21 cellular contexts compared by ENCODE assay signal in genomic region chr17:60157487-60158040, GRCh38. TPM values are rescaled to one million over a fixed set of nuclear protein-coding genes. Genes with fewer than 3 reads are reported as not detected.
A peak's percentile ranks its signal among the peaks of the same experiment; 100 is the strongest.
DNase-seq lines count a peak whose midpoint lies in the region; TF ChIP-seq lines count a peak whose summit lies in the region.
"Had no signal": no experiment of that assay in that cellular context is flagged by ENCODE, and none has a peak within 500 bp of the region (broad histone marks: within the 10 kb centered on the region; RNA-seq: fewer than 3 reads in every experiment).

No MANE protein-coding gene starts in this region.

- no peak overlapping the region for H2BK120ac ChIP-seq in H9 (ENCODE audit: low read depth, low read length, poor library complexity, severe bottlenecking)

- H3K4me2 ChIP-seq in H9 (ENCODE audit: insufficient read depth, insufficient read length, low read length) = no peak overlapping the region
- H3K4me2 ChIP-seq: A549 had no signal

- H3K4me3 Mint-ChIP-seq in H9 = no peak overlapping the region
- H3K4me3 Mint-ChIP-seq: B cell had no signal

- no peak overlapping the region for H4K5ac ChIP-seq in H9 (ENCODE audit: insufficient read length, low read depth, low read length)

- no peak overlapping the region for H4K91ac ChIP-seq in H9 (ENCODE audit: insufficient read length, low read depth, low read length)

- H4K8ac ChIP-seq in H9 (replicated peaks; ENCODE audit: insufficient read length, low read depth, low read length) = no peak overlapping the region

- H3K14ac ChIP-seq in H9 (ENCODE audit: insufficient read depth, low read length) = no peak overlapping the region

- no peak overlapping the region for H2BK5ac ChIP-seq in H9 (ENCODE audit: insufficient read length, low read length)

- no peaks in the 10 kb centered on the region for H3K9me3 ChIP-seq in H9 (ENCODE audit: control insufficient read depth, low read depth, low read length)
- H3K9me3 ChIP-seq: A549, MG63, SJCRH30 had no signal

- H3K4me1 Mint-ChIP-seq in H9 = peaks cover 53 to 81% of the 10 kb centered on the region in 2 experiments

- peaks cover 14% of the 10 kb centered on the region; the same call in 1 of the 2 replicates for H3K4me1 ChIP-seq in H9 (ENCODE audit: insufficient read depth, low read length)

- H3K23ac ChIP-seq in H9 (ENCODE audit: insufficient read length, low read depth, low read length) = no peak overlapping the region

- no peaks in the 10 kb centered on the region for H3K79me2 ChIP-seq in H9 (ENCODE audit: insufficient read depth, low read length)

- no peak overlapping the region for H3K18ac ChIP-seq in H9 (ENCODE audit: insufficient read length, low read depth, low read length)

- H2AK5ac ChIP-seq in H9 (ENCODE audit: insufficient read length, low read length) = no peak overlapping the region

- no peak overlapping the region for H3T11ph ChIP-seq in H9 (ENCODE audit: low read length)

- no peaks in the 10 kb centered on the region; a peak in 1 of 5 replicates for H3K9me3 Mint-ChIP-seq in H9

- no peak overlapping the region for H2AFZ ChIP-seq in H9 (ENCODE audit: low read length)

- no peak overlapping the region for H2BK20ac ChIP-seq in H9 (ENCODE audit: low read depth, low read length, poor library complexity, severe bottlenecking)

- H3K56ac ChIP-seq in H9 (ENCODE audit: insufficient read length, low read depth, low read length) = no peak overlapping the region

- DNase-seq in GM10266 (ENCODE audit: extremely low spot score) (peak; percentile 21), H9 (peak; percentile 46), epidermal melanocyte (ENCODE audit: insufficient read length, low spot score) (peak; percentile 8), T1000 (lab: John Stamatoyannopoulos, UW) (no peak), DMS114 treated with DMSO at 0.1 percent for 48 hours (lab: John Stamatoyannopoulos, UW; ENCODE audit: unreplicated experiment) (no peak), DMS53 (lab: John Stamatoyannopoulos, UW) (no peak)
- DNase-seq: DMS79 treated with DMSO at 0.1 percent for 48 hours, GOT3, MG63, NCI-H1417, NCI-H187, NCI-H2107, NCI-H446 treated with DMSO at 0.1 percent for 48 hours, NCI-H526 treated with DMSO at 0.1 percent for 48 hours, OCI-M1, SJCRH30 had no signal

- H3K27me3 ChIP-seq in H9 (ENCODE audit: insufficient read depth, low read length) = no peaks in the 10 kb centered on the region
- H3K27me3 ChIP-seq: MG63, SJCRH30 had no signal

- H2BK15ac ChIP-seq in H9 (ENCODE audit: low read depth, low read length) = no peak overlapping the region

- no CpG with 5 or more reads among the region's 18 CpGs for WGBS in H9 (ENCODE audit: extremely low coverage, insufficient read length, low lambda C conversion rate)

- no peak overlapping the region for H2BK12ac ChIP-seq in H9 (ENCODE audit: insufficient read length, low read depth, low read length)

- TF ChIP-seq CTCF in GM10266 (IDR thresholded peaks at IDR 0.05; ENCODE audit: control insufficient read depth, insufficient read depth, low read depth, missing control alignments) (no peak), H9 (conservative IDR thresholded peaks at IDR 0.05) (no peak)

- peaks cover 2% of the 10 kb centered on the region for H4K20me1 ChIP-seq in H9 (ENCODE audit: control insufficient read depth, insufficient read depth, insufficient read length)

- H3K23me2 ChIP-seq in H9 (ENCODE audit: insufficient read length, low read depth, low read length, poor library complexity, severe bottlenecking) = no peaks in the 10 kb centered on the region

- H3K27ac ChIP-seq in H9 (ENCODE audit: insufficient read length, low read depth, low read length) (no peak overlapping the region), temporal lobe (ENCODE audit: low read depth, low read length) (peak overlapping the region; percentile 61)
- H3K27ac ChIP-seq: A549, SJCRH30 had no signal

- H3K27me3 Mint-ChIP-seq in H9 (ENCODE audit: low read depth) = peaks cover 39% of the 10 kb centered on the region

- no peaks in the 10 kb centered on the region for H3K36me3 Mint-ChIP-seq in H9 (ENCODE audit: insufficient read depth in 1 of 3, low read depth in 3 of 3)

- H3K79me1 ChIP-seq in H9 (ENCODE audit: insufficient read depth, low read depth, low read length, poor library complexity, severe bottlenecking) = no peaks in the 10 kb centered on the region

- no peak overlapping the region for H3K27ac Mint-ChIP-seq in H9
- H3K27ac Mint-ChIP-seq: B cell had no signal

- no peak overlapping the region for H3K4ac ChIP-seq in H9 (ENCODE audit: low read depth, low read length)

- no peak overlapping the region for H3K9ac ChIP-seq in H9 (ENCODE audit: extremely low read depth, insufficient read length, low read length)

RNA-seq across cellular contexts. Expression of gene CA4, which starts 7.8 kb away (rescaled TPM):
- 1.4 and 1.7 TPM in 2 replicates for total RNA-seq in H9 (2021)
- 2.5 TPM for total RNA-seq in temporal lobe
- total RNA-seq: B cell, GM12878, LHCN-M2, SJCRH30 had no signal

Comparison
In these comparisons a context has a peak if more than half of its experiments do, and no peak if none do; other contexts are left out.
1. DNase-seq: peak in GM10266 (single experiment), H9 (single experiment) and epidermal melanocyte (single experiment); none in T1000 (single experiment), DMS114 treated with DMSO at 0.1 percent for 48 hours (single experiment) and DMS53 (single experiment).